8 cellular contexts compared by ENCODE assay signal in the genomic region with DNA sequence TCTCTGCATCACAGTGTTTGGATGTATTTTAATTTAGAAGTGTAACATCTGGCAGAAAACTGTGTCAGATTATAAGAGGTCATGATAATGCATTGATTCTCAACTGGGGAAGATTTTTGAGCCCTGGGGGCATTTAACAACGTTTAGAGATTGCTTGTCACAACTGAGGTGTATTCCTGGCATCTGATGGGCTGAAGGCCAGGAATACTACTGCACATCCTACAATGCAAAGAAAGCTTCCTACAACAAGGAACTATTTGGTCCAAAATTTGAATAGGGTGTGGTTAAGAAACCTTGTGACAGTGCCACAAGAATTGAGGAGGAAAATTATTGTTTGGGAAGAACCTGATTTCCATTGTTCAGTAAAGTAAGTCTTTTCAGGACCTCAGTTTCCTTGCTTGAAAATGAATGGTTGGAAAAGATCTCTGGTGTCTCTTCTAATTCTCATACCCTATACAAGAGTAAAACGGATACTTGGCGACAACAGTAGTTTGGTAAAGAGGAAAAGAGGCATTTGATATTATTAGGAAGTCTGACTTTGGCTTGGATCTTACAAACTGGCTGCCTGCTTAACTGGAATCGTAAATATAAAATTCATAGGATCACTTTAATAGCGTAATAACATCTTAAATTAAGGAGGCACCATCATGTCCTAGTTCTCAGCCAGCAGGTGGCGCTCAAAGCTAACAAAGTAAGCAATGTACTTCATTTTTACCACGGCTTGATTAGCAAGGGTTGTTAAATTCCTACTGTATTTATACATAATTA. TPM values are rescaled to one million over a fixed set of nuclear protein-coding genes. Genes with fewer than 3 reads are reported as not detected.
A peak's percentile ranks its signal among the peaks of the same experiment; 100 is the strongest.
DNase-seq lines count a peak whose midpoint lies in the region; ATAC-seq lines count a peak whose summit lies in the region.

No MANE protein-coding gene starts in this region.

- H3K27me3 ChIP-seq in Karpas-422 (ENCODE audit: low read length) = no peaks in the 10 kb centered on the region

- H3K9ac ChIP-seq in Karpas-422 (ENCODE audit: low read length) = no peak overlapping the region

- H2AFZ ChIP-seq in Karpas-422 (ENCODE audit: low read length) = no peak overlapping the region

- H3K4me2 ChIP-seq in Karpas-422 (ENCODE audit: low read depth, low read length, poor library complexity, severe bottlenecking) = peak overlapping the region; percentile 10

- no peaks in the 10 kb centered on the region for H3K9me2 ChIP-seq in Karpas-422 (replicated peaks; ENCODE audit: insufficient read depth, low read length)

- H3K4me1 ChIP-seq in Karpas-422 (ENCODE audit: low read length) = peaks cover 4% of the 10 kb centered on the region; the same call in 1 of the 2 replicates

- H4K20me1 ChIP-seq in Karpas-422 (ENCODE audit: insufficient read depth, low read depth, low read length) = no peaks in the 10 kb centered on the region

- no peak overlapping the region for H3K4me3 ChIP-seq in Karpas-422 (ENCODE audit: low read length)

- in situ Hi-C loops in G401 (cut with HindIII; ENCODE audit: low sequenced_read_pairs) = no loop called here

- H3K9me3 ChIP-seq in Karpas-422 (ENCODE audit: low read length) = no peaks in the 10 kb centered on the region

- no peaks in the 10 kb centered on the region for H3K36me3 ChIP-seq in Karpas-422 (ENCODE audit: insufficient read depth, low read length)

- DNase-seq in G401 (ENCODE audit: low spot score) = peak; percentile 93
- peak; percentile 94 for DNase-seq in Karpas-422
- DNase-seq in RPMI8226 = peak; percentile 80
- DNase-seq in activated T-helper 1 cell treated with anti-CD3 and anti-CD28 coated beads, Interleukin-2, amount 50 U/mL, for 16 hours (ENCODE audit: low read depth in 1 of 2, low spot score in 1 of 2) = peak; percentile 62 to 76
- DNase-seq in fibroblast of the conjunctiva (ENCODE audit: low read depth) = peak; percentile 85
- peak; percentile 63 for DNase-seq in non-pigmented ciliary epithelial cell (ENCODE audit: low read depth)
- peak; percentile 50 for DNase-seq in stromal cell of bone marrow (ENCODE audit: low read depth)

- ATAC-seq in HG03457 (IDR thresholded peaks at IDR 0.05; ENCODE audit: unreplicated experiment) = no peak

- no peak overlapping the region for H3K27ac ChIP-seq in Karpas-422 (ENCODE audit: low read length)

- no peaks in the 10 kb centered on the region for H3K79me2 ChIP-seq in Karpas-422 (ENCODE audit: low read length)

RNA-seq across cellular contexts. Expression of a gene that starts 4.3 kb away (rescaled TPM):
- not detected in 2 replicates for total RNA-seq in G401 (2014; rRNA removed; shearing (Covaris generic))
- total RNA-seq in Karpas-422 (2014; rRNA removed; shearing (Covaris generic); ENCODE audit: low replicate concordance) = not detected in 2 replicates
